Comparison of ENCODE assay signal across 14 cellular contexts in the genomic region with DNA sequence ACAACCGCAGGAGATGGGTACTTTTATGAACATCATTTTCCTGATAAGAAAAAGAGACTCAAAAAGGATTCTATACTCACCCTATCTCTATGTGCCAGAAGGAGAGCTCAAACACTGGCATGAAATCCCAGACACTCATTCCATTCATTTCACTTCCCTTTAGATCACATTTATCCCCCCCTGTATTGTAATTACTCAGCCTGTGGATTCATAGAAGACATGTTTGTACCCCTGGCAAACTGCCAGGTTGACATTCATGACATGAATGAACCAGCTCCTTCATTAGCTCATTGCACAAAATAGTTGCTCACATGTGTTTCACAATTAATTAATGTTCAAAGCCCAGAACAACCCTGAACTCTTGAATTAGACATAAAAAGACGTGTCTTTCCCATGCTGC. TPM values are rescaled to one million over a fixed set of nuclear protein-coding genes. Genes with fewer than 3 reads are reported as not detected.
DNase-seq lines count a peak whose midpoint lies in the region; ATAC-seq, FAIRE-seq and TF ChIP-seq lines count a peak whose summit lies in the region.
"Had no signal": no experiment of that assay in that cellular context is flagged by ENCODE, and none has a peak within 500 bp of the region (broad histone marks: within the 10 kb centered on the region; RNA-seq: fewer than 3 reads in every experiment).

No MANE protein-coding gene starts in this region.

- ATAC-seq in GM21723 (IDR thresholded peaks at IDR 0.05; ENCODE audit: unreplicated experiment): no peak
- ATAC-seq: activated CD4-positive, alpha-beta T cell treated with anti-CD3 and anti-CD28 coated beads for 36 hours had no signal

- peak; percentile 14 for DNase-seq in GM12865 (ENCODE audit: low read depth)
- peak; percentile 13 for DNase-seq in NCI-H1105 (lab: John Stamatoyannopoulos, UW)
- DNase-seq in bronchial epithelial cell (ENCODE audit: low read depth): peak; percentile 96
- DNase-seq in NCI-H1694 (lab: John Stamatoyannopoulos, UW): no peak
- DNase-seq in SIG-M5 (lab: John Stamatoyannopoulos, UW): no peak
- DNase-seq: activated CD4-positive, alpha-beta T cell treated with anti-CD3 and anti-CD28 coated beads for 36 hours; C1 segment of cervical spinal cord; NCI-H1436 treated with DMSO at 0.1 percent for 48 hours; T-helper 1 cell; testis had no signal

- FAIRE-seq in bronchial epithelial cell (lab: Jason Lieb, UNC): peak; percentile 93

- no peaks in the 10 kb centered on the region for H3K36me3 ChIP-seq in bronchial epithelial cell (ENCODE audit: control insufficient read depth, insufficient read depth, low read length)

- TF ChIP-seq CTCF in GM12865 (IDR thresholded peaks at IDR 0.05; ENCODE audit: insufficient read depth, low read depth, low read length, missing control alignments) (no peak), bronchial epithelial cell (IDR thresholded peaks at IDR 0.05; ENCODE audit: insufficient read depth, low read length, severe bottlenecking) (no peak)

- H3K4me3 ChIP-seq in GM12865 (ENCODE audit: low read depth, low read length) (no peak overlapping the region), bronchial epithelial cell (ENCODE audit: low read depth, low read length) (no peak overlapping the region)
- H3K4me3 ChIP-seq: testis had no signal

- H3K27me3 ChIP-seq in bronchial epithelial cell (ENCODE audit: control insufficient read depth, insufficient read depth, low read length): no peaks in the 10 kb centered on the region
- H3K27me3 ChIP-seq: testis had no signal

RNA-seq across cellular contexts. Expression of gene SMR3A, which starts 4.9 kb away (rescaled TPM):
- not detected in 2 replicates for total RNA-seq in bronchial epithelial cell
- total RNA-seq: activated CD4-positive, alpha-beta T cell treated with anti-CD3 and anti-CD28 coated beads for 36 hours; activated T-helper 1 cell treated with anti-CD3 and anti-CD28 coated beads, Interleukin-12 subunit alpha, Interleukin-12 subunit beta, Interleukin-2, Interleukin-4 antibody, amounts not matched to agents 30 ng/mL and 10 ng/mL and 1 ng/mL, durations not matched to agents 14 hours and 24 hours and 36 hours; fibroblast of lung; OCI-LY7; testis had no signal

RNA-seq across cellular contexts. Expression of gene SMR3B, which starts 17.5 kb away (rescaled TPM):
- total RNA-seq in bronchial epithelial cell: not detected in 2 replicates
- total RNA-seq: activated CD4-positive, alpha-beta T cell treated with anti-CD3 and anti-CD28 coated beads for 36 hours; activated T-helper 1 cell treated with anti-CD3 and anti-CD28 coated beads, Interleukin-12 subunit alpha, Interleukin-12 subunit beta, Interleukin-2, Interleukin-4 antibody, amounts not matched to agents 30 ng/mL and 10 ng/mL and 1 ng/mL, durations not matched to agents 14 hours and 24 hours and 36 hours; fibroblast of lung; OCI-LY7 had no signal

RNA-seq across cellular contexts. Expression of gene CABS1, which starts 30.7 kb away (rescaled TPM):
- total RNA-seq in bronchial epithelial cell: not detected in 2 replicates
- total RNA-seq: activated CD4-positive, alpha-beta T cell treated with anti-CD3 and anti-CD28 coated beads for 36 hours; activated T-helper 1 cell treated with anti-CD3 and anti-CD28 coated beads, Interleukin-12 subunit alpha, Interleukin-12 subunit beta, Interleukin-2, Interleukin-4 antibody, amounts not matched to agents 30 ng/mL and 10 ng/mL and 1 ng/mL, durations not matched to agents 14 hours and 24 hours and 36 hours; fibroblast of lung; OCI-LY7 had no signal

RNA-seq across cellular contexts. Expression of gene OPRPN, which starts 32.3 kb away (rescaled TPM):
- not detected in 2 replicates for total RNA-seq in bronchial epithelial cell
- total RNA-seq: activated CD4-positive, alpha-beta T cell treated with anti-CD3 and anti-CD28 coated beads for 36 hours; activated T-helper 1 cell treated with anti-CD3 and anti-CD28 coated beads, Interleukin-12 subunit alpha, Interleukin-12 subunit beta, Interleukin-2, Interleukin-4 antibody, amounts not matched to agents 30 ng/mL and 10 ng/mL and 1 ng/mL, durations not matched to agents 14 hours and 24 hours and 36 hours; fibroblast of lung; OCI-LY7; testis had no signal

Comparison
In these comparisons a context has a peak if more than half of its experiments do, and no peak if none do; other contexts are left out.
1. DNase-seq: peak in GM12865 (single experiment), NCI-H1105 (single experiment) and bronchial epithelial cell (single experiment); none in NCI-H1694 (single experiment) and SIG-M5 (single experiment).